ENCODE assay signal across 12 cellular contexts in genomic region chr2:208142255-208142924, GRCh38. TPM values are rescaled to one million over a fixed set of nuclear protein-coding genes. Genes with fewer than 3 reads are reported as not detected.
DNase-seq lines count a peak whose midpoint lies in the region; ATAC-seq and TF ChIP-seq lines count a peak whose summit lies in the region.
"Had no signal": no experiment of that assay in that cellular context is flagged by ENCODE, and none has a peak within 500 bp of the region (broad histone marks: within the 10 kb centered on the region; RNA-seq: fewer than 3 reads in every experiment).

No MANE protein-coding gene starts in this region.

- POLR2A ChIA-PET in A673 (lab: Charles Lee; ENCODE audit: low non-redundant PET), result no interaction called here

- intact Hi-C loops in A673 (cut with micrococcal nuclease; ENCODE audit: unreplicated experiment), result no loop called here

- no peaks in the 10 kb centered on the region for H3K27me3 ChIP-seq in A673 (replicated peaks; ENCODE audit: insufficient read depth, low read depth, low read length, poor library complexity)
- H3K27me3 ChIP-seq in Loucy (ENCODE audit: insufficient read depth, low read length, poor library complexity, severe bottlenecking), result no peaks in the 10 kb centered on the region

- no peak overlapping the region for H3K9ac ChIP-seq in Loucy (ENCODE audit: low read depth, low read length, poor library complexity, severe bottlenecking)

- H3K9me2 ChIP-seq in Loucy (replicated peaks; ENCODE audit: low read depth, low read length), result no peaks in the 10 kb centered on the region

- H2AFZ ChIP-seq in Loucy (ENCODE audit: low read length), result 0 out of 2 replicates have a peak overlapping the region, but pooled peaks have one; percentile 5

- no peaks in the 10 kb centered on the region for H4K20me1 ChIP-seq in Loucy (ENCODE audit: insufficient read depth, low read length, poor library complexity, severe bottlenecking)

- no peak for ATAC-seq in GM19324 (IDR thresholded peaks at IDR 0.05; ENCODE audit: low FRiP score, unreplicated experiment)
- ATAC-seq in HG02884 (IDR thresholded peaks at IDR 0.05; ENCODE audit: unreplicated experiment), result no peak
- no peak for ATAC-seq in GM21515 (IDR thresholded peaks at IDR 0.05; ENCODE audit: unreplicated experiment)

- H3K4me3 ChIP-seq in A673 (ENCODE audit: low read depth, low read length, poor library complexity, severe bottlenecking), result no peak overlapping the region
- no peak overlapping the region for H3K4me3 ChIP-seq in Loucy (ENCODE audit: low read length, poor library complexity, severe bottlenecking)

- CTCF ChIA-PET in A673 (lab: Charles Lee), result no interaction called here

- H3K4me1 ChIP-seq in A673 (ENCODE audit: insufficient read depth, low read length, poor library complexity, severe bottlenecking), result peaks cover 9% of the 10 kb centered on the region
- H3K4me1 ChIP-seq in Loucy (ENCODE audit: insufficient read depth, low read length, poor library complexity, severe bottlenecking), result peaks cover 3% of the 10 kb centered on the region

- no peaks in the 10 kb centered on the region for H3K79me2 ChIP-seq in Loucy (ENCODE audit: insufficient read depth, low read length)

- TF ChIP-seq CTCF in A673 (conservative IDR thresholded peaks at IDR 0.05; ENCODE audit: low read depth, low read length) (no peak), Loucy (conservative IDR thresholded peaks at IDR 0.05; ENCODE audit: low read length) (no peak)

- no TSS peak for BruUV-seq in A673 (replicated peaks; lab: Mats Ljungman, UMichigan)

- no peaks in the 10 kb centered on the region for H3F3A ChIP-seq in Loucy (ENCODE audit: low read depth)

- no peak overlapping the region for H3K4me2 ChIP-seq in Loucy (ENCODE audit: low read depth, low read length, poor library complexity, severe bottlenecking)

- no peaks in the 10 kb centered on the region for H3K36me3 ChIP-seq in A673 (ENCODE audit: insufficient read depth, low read length, poor library complexity, severe bottlenecking)
- no peaks in the 10 kb centered on the region for H3K36me3 ChIP-seq in Loucy (ENCODE audit: insufficient read depth, low read length)

- H3K9me3 ChIP-seq in A673 (ENCODE audit: low read depth, low read length, poor library complexity, severe bottlenecking), result no peaks in the 10 kb centered on the region
- H3K9me3 ChIP-seq in Loucy (ENCODE audit: insufficient read depth, low read depth, low read length), result no peaks in the 10 kb centered on the region

- DNase-seq in A673 (ENCODE audit: low spot score) (peak; percentile 39), NCI-H748 treated with DMSO at 0.1 percent for 48 hours (lab: John Stamatoyannopoulos, UW) (peak; percentile 98), fibroblast of peridontal ligament (ENCODE audit: extremely low read depth) (peak; percentile 8)
- DNase-seq in activated T-cell treated with anti-CD3 and anti-CD28 coated beads, Interleukin-2, amount 50 U/mL, for 48 hours, result no peak
- DNase-seq: activated naive CD4-positive, alpha-beta T cell treated with anti-CD3 and anti-CD28 coated beads, Interleukin-2, amount 10 ng/mL, durations not matched to agents 7 days and 5 days; MV-4-11; SHP77 had no signal

- H3K27ac ChIP-seq in A673 (ENCODE audit: low read depth, low read length, poor library complexity, severe bottlenecking), result no peak overlapping the region

RNA-seq across cellular contexts. Expression of gene CRYGB, which starts 3.6 kb away (rescaled TPM):
- total RNA-seq in A673 (2021), result not detected in 2 replicates
- total RNA-seq: G401 had no signal

RNA-seq across cellular contexts. Expression of gene CRYGC, which starts 12.8 kb away (rescaled TPM):
- not detected in 2 replicates for total RNA-seq in A673 (2021)

RNA-seq across cellular contexts. Expression of gene CRYGD, which starts 18.1 kb away (rescaled TPM):
- not detected in 2 replicates for total RNA-seq in A673 (2021)
- total RNA-seq: G401 had no signal

RNA-seq across cellular contexts. Expression of gene CRYGA, which starts 21.0 kb away (rescaled TPM):
- total RNA-seq in A673 (2021), result not detected in 2 replicates
- total RNA-seq: G401 had no signal

RNA-seq across cellular contexts. Expression of gene C2orf80, which starts 47.4 kb away (rescaled TPM):
- not detected in 2 replicates for total RNA-seq in A673 (2021)

Comparison
In these comparisons a context has a peak if more than half of its experiments do, and no peak if none do; other contexts are left out.
1. DNase-seq: peak in A673 (single experiment), NCI-H748 treated with DMSO at 0.1 percent for 48 hours (single experiment) and fibroblast of peridontal ligament (single experiment); none in activated T-cell treated with anti-CD3 and anti-CD28 coated beads, Interleukin-2, amount 50 U/mL, for 48 hours (0 of 2).